Comparison of ENCODE assay signal across 8 cellular contexts in genomic region chr5:157743163-157744054, GRCh38. TPM values are rescaled to one million over a fixed set of nuclear protein-coding genes. Genes with fewer than 3 reads are reported as not detected.
DNase-seq lines count a peak whose midpoint lies in the region; ATAC-seq and TF ChIP-seq lines count a peak whose summit lies in the region.

LSM11 (plus strand) TSS chr5:157743712; CDS start chr5:157743751, 39 bp downstream.

- DNase-seq in EL = peak; percentile 84
- DNase-seq in KG1 (lab: John Stamatoyannopoulos, UW) = peak; percentile 20
- peak; percentile 90 to 97 (median 96) for DNase-seq in Peyer's patch
- peak; percentile 86 for DNase-seq in activated T-helper 1 cell treated with anti-CD3 and anti-CD28 coated beads, Interleukin-2, amount 50 U/mL, for 16 hours (ENCODE audit: low read depth in 1 of 2, low spot score in 1 of 2)
- DNase-seq in fibroblast of peridontal ligament (ENCODE audit: extremely low read depth) = peak; percentile 71
- peak; percentile 93 for DNase-seq in stimulated activated naive CD8-positive, alpha-beta T cell treated with anti-CD3 and anti-CD28 coated beads, Interleukin-15, Interleukin-2, amounts not matched to agents 100 U/mL and 50 U/mL, for 24 hours

- peak within 1 kb of the TSS; percentile 93 to 99 (median 99) for H3K4me3 Mint-ChIP-seq in nephron

- TF ChIP-seq CTCF in Peyer's patch (IDR thresholded peaks at IDR 0.05) (peak; percentile 99 to 100 (median 100)), nephron (IDR thresholded peaks at IDR 0.05; ENCODE audit: unreplicated experiment in 3 of 3) (peak; percentile 100)

- H3K4me1 Mint-ChIP-seq in nephron = peaks cover 29% of the 10 kb centered on the region

- H3K27me3 Mint-ChIP-seq in nephron (ENCODE audit: low read depth) = no peaks in the 10 kb centered on the region

- no peaks in the 10 kb centered on the region for H3K9me3 Mint-ChIP-seq in nephron

- peaks cover 0 to 13% (median 0%) of the 10 kb centered on the region in 3 donors for H3K36me3 ChIP-seq in Peyer's patch

- peaks cover 5% of the 10 kb centered on the region for H3K36me3 Mint-ChIP-seq in nephron (ENCODE audit: low read depth)

- H3K4me3 ChIP-seq in Peyer's patch = peak within 1 kb of the TSS; percentile 79 to 95 (median 86)

- H3K9me3 ChIP-seq in Peyer's patch = no peaks in the 10 kb centered on the region

- H3K27me3 ChIP-seq in Peyer's patch = no peaks in the 10 kb centered on the region

- peaks cover 0 to 21% (median 0%) of the 10 kb centered on the region in 4 donors for H3K4me1 ChIP-seq in Peyer's patch

- H3K27ac Mint-ChIP-seq in nephron = peak within 1 kb of the TSS; percentile 3 to 91 (median 29)

- peak within 1 kb of the TSS; percentile 55 to 74 (median 72) for H3K27ac ChIP-seq in Peyer's patch

- TF ChIP-seq POLR2A in Peyer's patch (IDR thresholded peaks at IDR 0.05) = peak in 1 of 2 donors; percentile 36

- ATAC-seq in GM21786 (IDR thresholded peaks at IDR 0.05; ENCODE audit: unreplicated experiment) = peak; percentile 87
- ATAC-seq in stimulated activated naive CD8-positive, alpha-beta T cell treated with anti-CD3 and anti-CD28 coated beads, Interleukin-15, Interleukin-2, amounts not matched to agents 100 U/mL and 50 U/mL, for 24 hours = peak; percentile 96

RNA-seq across cellular contexts. Expression of gene LSM11, which starts in this region (rescaled TPM):
- 1 to 10 TPM; 3.3 to 3.8 (median 3.6) TPM for total RNA-seq in Peyer's patch

Comparison
In these comparisons a context has a peak if more than half of its experiments do, and no peak if none do; other contexts are left out.
1. Peak in every context shown above with its lines: DNase-seq, ATAC-seq, H3K4me3 ChIP-seq and H3K27ac ChIP-seq.
2. DNase-seq: peak in every context shown above with its lines; median percentile 96 in Peyer's patch; 93 in stimulated activated naive CD8-positive, alpha-beta T cell treated with anti-CD3 and anti-CD28 coated beads, Interleukin-15, Interleukin-2, amounts not matched to agents 100 U/mL and 50 U/mL, for 24 hours; 86 in activated T-helper 1 cell treated with anti-CD3 and anti-CD28 coated beads, Interleukin-2, amount 50 U/mL, for 16 hours; 84 in EL; 71 in fibroblast of peridontal ligament; 20 in KG1.